Comparison of ENCODE assay signal across 2 cellular contexts in the genomic region with DNA sequence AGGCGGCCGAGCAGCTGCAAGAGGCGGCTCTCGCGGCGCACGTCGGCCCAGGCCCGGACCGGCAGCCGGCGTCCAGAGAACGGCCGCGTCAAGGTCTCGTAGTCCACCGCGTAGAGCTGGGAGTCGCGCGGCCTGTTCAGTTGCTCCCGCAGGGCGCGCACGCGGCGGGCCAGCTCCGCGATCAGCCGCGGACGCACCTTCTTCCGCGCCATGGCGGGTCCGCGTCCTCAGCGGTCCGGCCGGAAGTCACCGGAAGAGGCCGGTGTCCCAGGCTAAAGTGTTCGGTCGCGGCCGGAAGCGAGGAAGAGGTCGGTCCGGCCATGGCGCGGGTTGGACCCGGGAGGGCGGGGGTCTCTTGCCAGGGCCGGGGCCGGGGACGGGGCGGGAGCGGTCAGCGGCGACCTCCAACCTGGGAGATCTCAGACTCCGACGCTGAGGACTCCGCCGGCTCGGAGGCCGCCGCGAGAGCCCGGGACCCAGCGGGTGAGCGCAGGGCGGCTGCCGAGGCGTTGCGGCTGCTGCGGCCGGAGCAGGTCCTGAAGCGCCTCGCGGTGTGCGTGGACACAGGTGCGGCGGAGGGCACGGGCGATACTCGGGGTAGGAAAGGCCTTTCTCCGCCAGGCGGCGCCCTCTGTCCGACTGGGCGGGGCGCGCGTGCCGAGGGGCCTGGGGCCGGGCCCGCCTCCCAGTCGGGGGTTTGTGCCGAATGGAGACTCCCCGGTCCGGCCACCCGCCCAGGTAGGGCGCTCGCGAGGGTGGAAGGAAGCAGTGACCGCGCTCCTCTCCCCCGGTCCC.
TF ChIP-seq lines count a peak whose summit lies in the region.

A gene (minus strand): TSS at position 227 of the 795 bp plus-strand sequence. CDS start 15 bp downstream, at position 212.

TF ChIP-seq in Ishikawa, 13 proteins besides CTCF, POLR2A, EP300 and RAD21 (continued from another document):
- TF ChIP-seq, protein P1, sequence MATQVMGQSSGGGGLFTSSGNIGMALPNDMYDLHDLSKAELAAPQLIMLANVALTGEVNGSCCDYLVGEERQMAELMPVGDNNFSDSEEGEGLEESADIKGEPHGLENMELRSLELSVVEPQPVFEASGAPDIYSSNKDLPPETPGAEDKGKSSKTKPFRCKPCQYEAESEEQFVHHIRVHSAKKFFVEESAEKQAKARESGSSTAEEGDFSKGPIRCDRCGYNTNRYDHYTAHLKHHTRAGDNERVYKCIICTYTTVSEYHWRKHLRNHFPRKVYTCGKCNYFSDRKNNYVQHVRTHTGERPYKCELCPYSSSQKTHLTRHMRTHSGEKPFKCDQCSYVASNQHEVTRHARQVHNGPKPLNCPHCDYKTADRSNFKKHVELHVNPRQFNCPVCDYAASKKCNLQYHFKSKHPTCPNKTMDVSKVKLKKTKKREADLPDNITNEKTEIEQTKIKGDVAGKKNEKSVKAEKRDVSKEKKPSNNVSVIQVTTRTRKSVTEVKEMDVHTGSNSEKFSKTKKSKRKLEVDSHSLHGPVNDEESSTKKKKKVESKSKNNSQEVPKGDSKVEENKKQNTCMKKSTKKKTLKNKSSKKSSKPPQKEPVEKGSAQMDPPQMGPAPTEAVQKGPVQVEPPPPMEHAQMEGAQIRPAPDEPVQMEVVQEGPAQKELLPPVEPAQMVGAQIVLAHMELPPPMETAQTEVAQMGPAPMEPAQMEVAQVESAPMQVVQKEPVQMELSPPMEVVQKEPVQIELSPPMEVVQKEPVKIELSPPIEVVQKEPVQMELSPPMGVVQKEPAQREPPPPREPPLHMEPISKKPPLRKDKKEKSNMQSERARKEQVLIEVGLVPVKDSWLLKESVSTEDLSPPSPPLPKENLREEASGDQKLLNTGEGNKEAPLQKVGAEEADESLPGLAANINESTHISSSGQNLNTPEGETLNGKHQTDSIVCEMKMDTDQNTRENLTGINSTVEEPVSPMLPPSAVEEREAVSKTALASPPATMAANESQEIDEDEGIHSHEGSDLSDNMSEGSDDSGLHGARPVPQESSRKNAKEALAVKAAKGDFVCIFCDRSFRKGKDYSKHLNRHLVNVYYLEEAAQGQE (IDR thresholded peaks at IDR 0.05; ENCODE audit: low read depth), result no peak
- peak; percentile 53; the same call in 1 of the 2 replicates for TF ChIP-seq EGR1 (IDR thresholded peaks at IDR 0.05)
- peak; percentile 99 for TF ChIP-seq TAF1 (IDR thresholded peaks at IDR 0.05; ENCODE audit: low read depth)
- peak; percentile 76 for TF ChIP-seq ZBTB7A (IDR thresholded peaks at IDR 0.05; ENCODE audit: low read depth)
- TF ChIP-seq CREB1 (IDR thresholded peaks at IDR 0.05; ENCODE audit: low read depth), result peak; percentile 21; the same call in 1 of the 2 replicates
TF ChIP-seq in Ishikawa: peak in this region for 8.

TF ChIP-seq in PFSK-1, 5 proteins besides CTCF, POLR2A, EP300 and RAD21:
- TF ChIP-seq, protein P1 (IDR thresholded peaks at IDR 0.05; ENCODE audit: insufficient read depth in 1 of 2, low read depth in 2 of 2, low read length in 2 of 2), result 0 out of 4 replicates have a peak, but pooled peaks have one; percentile 7 to 15
- TF ChIP-seq FOXP2 (optimal IDR thresholded peaks at IDR 0.05; ENCODE audit: borderline replicate concordance, extremely low read depth, extremely low read length, insufficient read depth), result no peak
- 0 out of 2 replicates have a peak, but pooled peaks have one; percentile 10 for TF ChIP-seq SIN3A (IDR thresholded peaks at IDR 0.05; ENCODE audit: borderline replicate concordance, insufficient read depth, low read length)
- peak; percentile 90 for TF ChIP-seq TAF1 (IDR thresholded peaks at IDR 0.05; ENCODE audit: borderline replicate concordance, insufficient read depth, low read length)
- 0 out of 2 replicates have a peak, but pooled peaks have one; percentile 46 for TF ChIP-seq POLR2AphosphoS5 (IDR thresholded peaks at IDR 0.05; ENCODE audit: low read depth, low read length)
TF ChIP-seq in PFSK-1: peak in this region for 4.
